In the genomic region with DNA sequence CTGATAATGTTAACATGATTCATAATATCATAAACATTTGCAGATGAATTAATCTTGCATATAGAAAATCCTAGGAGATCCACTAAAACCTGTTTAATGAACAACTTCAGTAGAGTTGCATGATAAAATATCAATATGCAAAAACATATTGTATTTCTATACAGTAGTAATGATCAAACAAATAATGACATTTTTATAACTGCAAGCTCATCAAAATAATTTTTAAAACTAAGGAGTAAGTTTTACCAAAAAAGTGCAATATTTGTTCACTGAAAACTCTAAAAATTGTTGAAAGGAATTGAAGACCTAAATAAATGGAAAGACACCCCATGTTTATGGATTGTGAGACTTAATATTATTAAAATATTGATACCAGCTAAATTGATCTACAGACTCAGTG, we compare ENCODE assay signal across 8 cellular contexts.
"Had no signal": no experiment of that assay in that cellular context is flagged by ENCODE, and none has a peak within 500 bp of the region (broad histone marks: within the 10 kb centered on the region; RNA-seq: fewer than 3 reads in every experiment).

No MANE protein-coding gene starts in this region.

- H3K27ac ChIP-seq: GM23248, HL-60 had no signal

- H2AFZ ChIP-seq: GM23248 had no signal

- DNase-seq: GM23248, GOT3, H7, HFFc6, KG1 had no signal

- H3K9me3 ChIP-seq: HAP-1 had no signal

- H3K9ac ChIP-seq: GM23248 had no signal

- ATAC-seq: HCT116 had no signal

- H3K36me3 ChIP-seq: HAP-1 had no signal

- H3K4me3 ChIP-seq: GM23248, HAP-1 had no signal
